24 cellular contexts compared by ENCODE assay signal in genomic region chr3:61593630-61594029, GRCh38. TPM values are rescaled to one million over a fixed set of nuclear protein-coding genes. Genes with fewer than 3 reads are reported as not detected.
"Had no signal": no experiment of that assay in that cellular context is flagged by ENCODE, and none has a peak within 500 bp of the region (broad histone marks: within the 10 kb centered on the region; RNA-seq: fewer than 3 reads in every experiment).

No MANE protein-coding gene starts in this region.

- H3K27ac ChIP-seq: ovary, thoracic aorta, VCaP had no signal

- H3K9me3 Mint-ChIP-seq: activated T-cell treated with anti-CD3 and anti-CD28 coated beads, Interleukin-2, amount 50 U/mL, for 24 hours; nephron had no signal

- DNase-seq: activated CD4-positive, alpha-beta T cell treated with anti-CD3 and anti-CD28 coated beads for 48 hours; activated CD4-positive, alpha-beta T cell treated with anti-CD3 and anti-CD28 coated beads, Interleukin-2, amount 50 U/mL, for 48 hours; activated CD8-positive, alpha-beta memory T cell treated with anti-CD3 and anti-CD28 coated beads, Interleukin-2, amount 50 U/mL, for 4 hours; activated gamma-delta T cell treated with Interleukin-2 at 50 U/mL for 16 hours; activated naive CD4-positive, alpha-beta T cell treated with anti-CD3 and anti-CD28 coated beads, Interleukin-2, amount 50 U/mL, for 16 hours; activated T-cell treated with anti-CD3 and anti-CD28 coated beads, Interleukin-2, amount 50 U/mL, for 24 hours; cortex of kidney; effector memory CD8-positive, alpha-beta T cell; erythroblast; kidney glomerular epithelial cell; left lung; ovary; stimulated activated CD4-positive, alpha-beta T cell treated with anti-CD3 and anti-CD28 coated beads, Interleukin-15, amount 100 ng/mL, for 24 hours; stimulated activated CD4-positive, alpha-beta T cell treated with anti-CD3 and anti-CD28 coated beads, Interleukin-2, amount 100 ng/mL, for 24 hours; stimulated activated naive CD4-positive, alpha-beta T cell; trophoblast cell had no signal

- H3K4me3 ChIP-seq: left lung, lung, ovary, thoracic aorta had no signal

- H3K27ac Mint-ChIP-seq: activated T-cell treated with anti-CD3 and anti-CD28 coated beads, Interleukin-2, amount 50 U/mL, for 24 hours; activated T-helper 17 cell treated with anti-CD3 and anti-CD28 coated beads, Interleukin-2, amount 50 U/mL, for 72 hours; progenitor cell of endocrine pancreas had no signal

- H3K27me3 ChIP-seq: left lung, ovary had no signal

- ATAC-seq: activated CD4-positive, CD25-positive, alpha-beta regulatory T cell treated with anti-CD3 and anti-CD28 coated beads, Interleukin-2, amount 50 U/mL, for 24 hours; activated T-helper 17 cell treated with anti-CD3 and anti-CD28 coated beads, Interleukin-2, amount 50 U/mL, for 72 hours; effector memory CD8-positive, alpha-beta T cell; left lung had no signal

- H3K27me3 Mint-ChIP-seq: activated T-cell treated with anti-CD3 and anti-CD28 coated beads, Interleukin-2, amount 50 U/mL, for 24 hours; effector memory CD8-positive, alpha-beta T cell; progenitor cell of endocrine pancreas had no signal

- H3K36me3 ChIP-seq: left lung, ovary, thoracic aorta had no signal

- H3K4me1 Mint-ChIP-seq: activated T-helper 17 cell treated with anti-CD3 and anti-CD28 coated beads, Interleukin-2, amount 50 U/mL, for 72 hours had no signal

- H3K9me3 ChIP-seq: left lung, ovary, thoracic aorta had no signal

- H3K4me1 ChIP-seq: left lung had no signal

- H3K4me3 Mint-ChIP-seq: activated T-cell treated with anti-CD3 and anti-CD28 coated beads, Interleukin-2, amount 50 U/mL, for 24 hours; activated T-helper 17 cell treated with anti-CD3 and anti-CD28 coated beads, Interleukin-2, amount 50 U/mL, for 72 hours; effector memory CD8-positive, alpha-beta T cell; nephron had no signal

RNA-seq across cellular contexts. Expression of gene PTPRG, which starts 32.3 kb away (rescaled TPM):
- total RNA-seq: activated CD8-positive, alpha-beta memory T cell treated with anti-CD3 and anti-CD28 coated beads for 36 hours; activated T-helper 17 cell treated with anti-CD3 and anti-CD28 coated beads, Interleukin-2, amount 50 U/mL, for 72 hours had no signal
